ENCODE assay signal across 9 cellular contexts in genomic region chr13:41193469-41193868, GRCh38. TPM values are rescaled to one million over a fixed set of nuclear protein-coding genes. Genes with fewer than 3 reads are reported as not detected.
DNase-seq lines count a peak whose midpoint lies in the region; ATAC-seq, FAIRE-seq and TF ChIP-seq lines count a peak whose summit lies in the region.
"Had no signal": no experiment of that assay in that cellular context is flagged by ENCODE, and none has a peak within 500 bp of the region (broad histone marks: within the 10 kb centered on the region; RNA-seq: fewer than 3 reads in every experiment).

No MANE protein-coding gene starts in this region.

- peak overlapping the region; percentile 91 for H3K4me3 Mint-ChIP-seq in activated CD8-positive, alpha-beta T cell treated with anti-CD3 and anti-CD28 coated beads, Interleukin-2, amount 10 ng/mL, durations not matched to agents 7 days and 5 days

- no peak for TF ChIP-seq POLR2A in spleen (IDR thresholded peaks at IDR 0.05)

- H3K27me3 Mint-ChIP-seq in activated CD8-positive, alpha-beta T cell treated with anti-CD3 and anti-CD28 coated beads, Interleukin-2, amount 10 ng/mL, durations not matched to agents 7 days and 5 days (ENCODE audit: low read depth) = no peaks in the 10 kb centered on the region

- CTCF ChIA-PET in HEK293 (lab: Yijun Ruan, JAX) = no interaction called here
- CTCF ChIA-PET in activated CD8-positive, alpha-beta T cell treated with anti-CD3 and anti-CD28 coated beads, Interleukin-2, amount 10 ng/mL, durations not matched to agents 7 days and 5 days (lab: Charles Lee) = no interaction called here

- peaks cover 7% of the 10 kb centered on the region for H3K9me3 Mint-ChIP-seq in activated CD8-positive, alpha-beta T cell treated with anti-CD3 and anti-CD28 coated beads, Interleukin-2, amount 10 ng/mL, durations not matched to agents 7 days and 5 days (ENCODE audit: insufficient read depth)

- H3K9me3 ChIP-seq in HEK293 (ENCODE audit: control insufficient read depth, insufficient read depth, low read depth, low read length) = no peaks in the 10 kb centered on the region
- no peaks in the 10 kb centered on the region for H3K9me3 ChIP-seq in iPS DF 6.9 (ENCODE audit: control insufficient read depth, insufficient read depth, low read length)
- no peaks in the 10 kb centered on the region for H3K9me3 ChIP-seq in spleen

- peak overlapping the region; percentile 85; the same call in 1 of the 2 replicates for H3K27ac ChIP-seq in HEK293 (ENCODE audit: extremely low read depth, low read depth, low read length)
- no peak overlapping the region for H3K27ac ChIP-seq in iPS DF 6.9 (ENCODE audit: low read length)
- H3K27ac ChIP-seq in spleen = peak overlapping the region in 4 of 8 donors; percentile 88 to 94 (median 90)

- no peak for DNase-seq in activated CD8-positive, alpha-beta T cell treated with anti-CD3 and anti-CD28 coated beads, Interleukin-2, amount 10 ng/mL, durations not matched to agents 7 days and 5 days
- DNase-seq in iPS DF 6.9 (ENCODE audit: low read depth, low spot score) (no peak), spleen (no peak), urothelium cell line (ENCODE audit: low spot score) (no peak), NAMALWA (ENCODE audit: low spot score) (no peak), D341Med (ENCODE audit: low spot score) (no peak)

- POLR2A ChIA-PET in HEK293 (lab: Yijun Ruan, JAX) = no interaction called here
- POLR2A ChIA-PET in activated CD8-positive, alpha-beta T cell treated with anti-CD3 and anti-CD28 coated beads, Interleukin-2, amount 10 ng/mL, durations not matched to agents 7 days and 5 days (lab: Charles Lee) = no interaction called here

- no CpG with 5 or more reads among the region's 18 CpGs for WGBS in iPS DF 6.9 (ENCODE audit: insufficient coverage, insufficient read length)
- 95 to 97% (median 96%) methylated on average over 16 to 18 of the region's 18 CpGs for WGBS in spleen, 5 donors

- TF ChIP-seq CTCF in HEK293 (tag by site-specific recombination; IDR thresholded peaks at IDR 0.05) = no peak
- no peak for TF ChIP-seq CTCF in spleen (IDR thresholded peaks at IDR 0.05 in 8 of 11, conservative IDR thresholded peaks at IDR 0.05 in 3 of 11)

- H3K4me1 Mint-ChIP-seq in activated CD8-positive, alpha-beta T cell treated with anti-CD3 and anti-CD28 coated beads, Interleukin-2, amount 10 ng/mL, durations not matched to agents 7 days and 5 days (ENCODE audit: low read depth) = peaks cover 36% of the 10 kb centered on the region

- H3K27me3 ChIP-seq in iPS DF 6.9 (ENCODE audit: control insufficient read depth, insufficient read depth, low read length) (no peaks in the 10 kb centered on the region), spleen (replicated peaks in 1 of 7) (no peaks in the 10 kb centered on the region)

- H3K4me1 ChIP-seq in HEK293 (ENCODE audit: control insufficient read depth, insufficient read depth, low read length) (no peaks in the 10 kb centered on the region), iPS DF 6.9 (ENCODE audit: control insufficient read depth, insufficient read depth, low read length) (peaks cover 2% of the 10 kb centered on the region; the same call in 1 of the 2 replicates), spleen (peaks cover 5 to 54% (median 21%) of the 10 kb centered on the region in 6 donors)

- H3K36me3 Mint-ChIP-seq in activated CD8-positive, alpha-beta T cell treated with anti-CD3 and anti-CD28 coated beads, Interleukin-2, amount 10 ng/mL, durations not matched to agents 7 days and 5 days (ENCODE audit: low read depth) = peaks cover 40% of the 10 kb centered on the region

- FAIRE-seq in urothelium cell line (lab: Jason Lieb, UNC) = no peak
- FAIRE-seq: TTC549 had no signal

- H3K4me3 ChIP-seq in HEK293 (ENCODE audit: low read depth, low read length) = no peak overlapping the region
- peak overlapping the region; percentile 49; the same call in 1 of the 2 replicates for H3K4me3 ChIP-seq in iPS DF 6.9 (ENCODE audit: low read length)
- H3K4me3 ChIP-seq in spleen = peak overlapping the region in 7 of 8 donors; percentile 65 to 93 (median 72)

- ATAC-seq in activated CD8-positive, alpha-beta T cell treated with anti-CD3 and anti-CD28 coated beads, Interleukin-2, amount 10 ng/mL, durations not matched to agents 7 days and 5 days = no peak
- ATAC-seq in HG03442 (IDR thresholded peaks at IDR 0.05; ENCODE audit: unreplicated experiment) = no peak

- H3K36me3 ChIP-seq in HEK293 (ENCODE audit: control insufficient read depth in 2 of 2, insufficient read depth in 1 of 2, low read length in 2 of 2) (peaks cover 0 to 9% of the 10 kb centered on the region in 2 experiments; a peak in 1 of 3 replicates), iPS DF 6.9 (ENCODE audit: control insufficient read depth, insufficient read depth, low read length) (no peaks in the 10 kb centered on the region), spleen (no peaks in the 10 kb centered on the region)

- H3K27ac Mint-ChIP-seq in activated CD8-positive, alpha-beta T cell treated with anti-CD3 and anti-CD28 coated beads, Interleukin-2, amount 10 ng/mL, durations not matched to agents 7 days and 5 days = peak overlapping the region; percentile 95

- intact Hi-C loops in spleen (cut with DNase I; ENCODE audit: low total_unique reads) = loop anchor here (5.0 kb wide), 1 partner anchor 61 kb away; the partner anchor contains the start of gene KBTBD6

TF ChIP-seq in HEK293, 187 proteins besides CTCF, POLR2A, EP300 and RAD21 (continues in another document):
- TF ChIP-seq ZNF76 (tag by site-specific recombination; IDR thresholded peaks at IDR 0.05; ENCODE audit: borderline replicate concordance, low read depth) = no peak
- TF ChIP-seq SP3 (tag by site-specific recombination; IDR thresholded peaks at IDR 0.05) = no peak
- TF ChIP-seq ZNF473 (tag by site-specific recombination; IDR thresholded peaks at IDR 0.05) = no peak
- no peak for TF ChIP-seq ZFP69B (tag by site-specific recombination; IDR thresholded peaks at IDR 0.05)
- TF ChIP-seq ZNF692 (tag by site-specific recombination; IDR thresholded peaks at IDR 0.05) = no peak
- TF ChIP-seq KLF7 (tag by site-specific recombination; IDR thresholded peaks at IDR 0.05; ENCODE audit: borderline replicate concordance) = no peak
- TF ChIP-seq ZNF701 (tag by site-specific recombination; IDR thresholded peaks at IDR 0.05) = no peak
- no peak for TF ChIP-seq ZNF362 (tag by site-specific recombination; IDR thresholded peaks at IDR 0.05)
- no peak for TF ChIP-seq INSM2 (tag by site-specific recombination; IDR thresholded peaks at IDR 0.05)
- no peak for TF ChIP-seq EGR2 (tag by site-specific recombination; IDR thresholded peaks at IDR 0.05; ENCODE audit: low read depth)
- no peak for TF ChIP-seq ZNF148 (tag by site-specific recombination; IDR thresholded peaks at IDR 0.05; ENCODE audit: borderline replicate concordance)

RNA-seq across cellular contexts. Expression of gene KBTBD7, which starts 0.9 kb away (rescaled TPM):
- total RNA-seq in activated CD8-positive, alpha-beta T cell treated with anti-CD3 and anti-CD28 coated beads, Interleukin-2, amount 10 ng/mL, durations not matched to agents 7 days and 5 days = 1 to 10 TPM; 8.0 to 8.3 TPM
- 10 to 100 TPM in 4 of 7 donors, 1 to 10 TPM in 3; 6.9 to 14.9 (median 11.1) TPM for total RNA-seq in spleen
- 1 to 10 TPM; 2.8 to 4.7 (median 3.4) TPM for polyA plus RNA-seq in spleen
